In the genomic region with DNA sequence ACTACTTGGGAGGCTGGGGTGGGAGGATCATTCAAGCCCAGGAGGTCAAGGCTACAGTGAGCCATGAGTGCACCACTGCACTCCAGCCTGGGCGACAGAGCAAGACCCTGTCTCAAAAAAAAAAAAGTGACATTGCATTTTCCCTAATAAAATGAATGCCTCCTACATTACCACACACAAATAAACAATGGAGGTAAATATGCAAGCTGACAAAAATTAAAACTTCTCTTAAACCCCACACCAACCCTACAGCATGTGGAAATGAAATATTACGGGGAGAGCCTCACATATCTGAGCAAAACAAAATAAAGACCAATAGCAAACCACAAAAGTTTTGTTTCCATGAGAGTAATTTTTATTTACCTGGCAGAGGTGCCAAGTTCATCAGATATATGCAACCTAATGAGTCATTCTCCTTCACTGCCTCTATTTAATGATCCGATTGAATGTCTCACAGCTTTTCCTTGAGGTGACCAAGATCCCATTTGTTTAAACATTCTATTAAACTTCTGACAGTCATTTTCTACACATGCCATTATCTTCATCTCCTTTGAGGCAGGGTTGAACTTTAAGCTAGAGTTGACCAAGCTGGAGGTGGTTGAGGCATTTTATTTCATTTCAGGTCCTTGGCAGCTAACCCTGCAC, we compare ENCODE assay signal across 21 cellular contexts. TPM values are rescaled to one million over a fixed set of nuclear protein-coding genes. Genes with fewer than 3 reads are reported as not detected.
DNase-seq lines count a peak whose midpoint lies in the region; ATAC-seq, FAIRE-seq and TF ChIP-seq lines count a peak whose summit lies in the region.
"Had no signal": no experiment of that assay in that cellular context is flagged by ENCODE, and none has a peak within 500 bp of the region (broad histone marks: within the 10 kb centered on the region; RNA-seq: fewer than 3 reads in every experiment).

No MANE protein-coding gene starts in this region.

- peaks cover 18% of the 10 kb centered on the region for H3K4me1 Mint-ChIP-seq in Calu3 (ENCODE audit: low read depth, unreplicated experiment)
- H3K4me1 Mint-ChIP-seq: CD8-positive, alpha-beta memory T cell had no signal

- DNase-seq in Calu3 = no peak
- peak; percentile 42 for DNase-seq in PC-3
- peak; percentile 87 for DNase-seq in bronchial epithelial cell (ENCODE audit: low read depth)
- DNase-seq in mesendoderm = no peak
- no peak for DNase-seq in NCI-H2227 treated with DMSO at 0.1 percent for 48 hours (lab: John Stamatoyannopoulos, UW)
- no peak for DNase-seq in NK-92 treated with Interleukin-12 subunit alpha and Interleukin-12 subunit beta, amount 100 ng/mL, for 24 hours (lab: John Stamatoyannopoulos, UW)
- DNase-seq: CD8-positive, alpha-beta memory T cell; DMS79 treated with DMSO at 0.1 percent for 48 hours; IMR-90; Karpas-422; NCI-H1105; NCI-H1694; NCI-H510A treated with DMSO at 0.1 percent for 48 hours; NCI-H774; Right ventricle myocardium superior; SW 1271 had no signal

- H3K27ac ChIP-seq in PC-3 (ENCODE audit: low read length) = no peak overlapping the region
- no peak overlapping the region for H3K27ac ChIP-seq in mesendoderm (ENCODE audit: low read depth, low read length)
- H3K27ac ChIP-seq: BLaER1 treated with 17β-estradiol and CSF1 and Interleukin-3, amounts not matched to agents 10 nM and 100 nM had no signal

- no peaks in the 10 kb centered on the region for H3K79me1 ChIP-seq in mesendoderm (ENCODE audit: low read length)

- H3K4me3 Mint-ChIP-seq in Calu3 (ENCODE audit: low read depth, unreplicated experiment) = peak overlapping the region; percentile 19
- H3K4me3 Mint-ChIP-seq: CD8-positive, alpha-beta memory T cell had no signal

- no peaks in the 10 kb centered on the region for H3K27me3 ChIP-seq in PC-3 (ENCODE audit: low read length)
- no peaks in the 10 kb centered on the region for H3K27me3 ChIP-seq in bronchial epithelial cell (ENCODE audit: control insufficient read depth, insufficient read depth, low read length)
- H3K27me3 ChIP-seq in mesendoderm (ENCODE audit: insufficient read depth, low read length, poor library complexity) = no peaks in the 10 kb centered on the region
- H3K27me3 ChIP-seq: BLaER1 treated with 17β-estradiol and CSF1 and Interleukin-3, amounts not matched to agents 10 nM and 100 nM had no signal

- intact Hi-C loops in Calu3 (cut with micrococcal nuclease; ENCODE audit: unreplicated experiment) (no loop called here), PC-3 (cut with micrococcal nuclease) (loop anchor here (1.0 kb wide), 1 partner anchor 16 kb away; no protein-coding TSS in a partner anchor)

- no peaks in the 10 kb centered on the region for H3F3A ChIP-seq in PC-3 (ENCODE audit: low read length, unreplicated experiment)

- no peak overlapping the region for H3K23ac ChIP-seq in mesendoderm (ENCODE audit: low read length)

- no peaks in the 10 kb centered on the region for H3K36me3 Mint-ChIP-seq in Calu3 (ENCODE audit: insufficient read depth, unreplicated experiment)
- H3K36me3 Mint-ChIP-seq: CD8-positive, alpha-beta memory T cell had no signal

- H3K36me3 ChIP-seq in PC-3 (ENCODE audit: low read depth, low read length) (no peaks in the 10 kb centered on the region), bronchial epithelial cell (ENCODE audit: control insufficient read depth, insufficient read depth, low read length) (no peaks in the 10 kb centered on the region), mesendoderm (ENCODE audit: control insufficient read depth, insufficient read depth, low read length) (no peaks in the 10 kb centered on the region)
- H3K36me3 ChIP-seq: BLaER1 treated with 17β-estradiol and CSF1 and Interleukin-3, amounts not matched to agents 10 nM and 100 nM had no signal

- CTCF ChIA-PET in Calu3 (lab: Charles Lee) = interaction anchor here (0.7 to 0.9 kb wide), 2 partner anchors 17 to 45 kb away, joined by 4 read pairs; partner anchors contain the start of gene OXTR
- CTCF ChIA-PET in PC-3 (lab: Charles Lee) = interaction anchor here (0.6 to 0.7 kb wide), 3 partner anchors 16 to 100 kb away, joined by 3 to 5 read pairs (median 3); no protein-coding TSS in a partner anchor

- H4K5ac ChIP-seq in mesendoderm (ENCODE audit: low read length) = no peak overlapping the region

- no peak overlapping the region for H3K4ac ChIP-seq in mesendoderm (ENCODE audit: low read depth, low read length)

- H3K4me1 ChIP-seq in PC-3 (ENCODE audit: insufficient read depth, low read length) (peaks cover 13% of the 10 kb centered on the region; the same call in 1 of the 2 replicates), mesendoderm (ENCODE audit: control insufficient read depth, low read depth, low read length) (peaks cover 4% of the 10 kb centered on the region)
- H3K4me1 ChIP-seq: BLaER1 treated with 17β-estradiol and CSF1 and Interleukin-3, amounts not matched to agents 10 nM and 100 nM had no signal

- no peak for FAIRE-seq in bronchial epithelial cell (lab: Jason Lieb, UNC)
- FAIRE-seq: H1 had no signal

- POLR2A ChIA-PET in PC-3 (lab: Charles Lee; ENCODE audit: unreplicated experiment) = interaction anchor here (1.1 kb wide), 1 partner anchor 16 kb away, joined by 7 read pairs; no protein-coding TSS in a partner anchor

- H2BK5ac ChIP-seq in mesendoderm (ENCODE audit: low read length) = no peak overlapping the region

- H3K9ac ChIP-seq in PC-3 (ENCODE audit: low read length) (no peak overlapping the region), mesendoderm (ENCODE audit: low read length) (no peak overlapping the region)
- H3K9ac ChIP-seq: BLaER1 treated with 17β-estradiol and CSF1 and Interleukin-3, amounts not matched to agents 10 nM and 100 nM had no signal

- no peak for TF ChIP-seq CTCF in Calu3 (IDR thresholded peaks at IDR 0.05; ENCODE audit: unreplicated experiment)
- no peak for TF ChIP-seq CTCF in PC-3 (conservative IDR thresholded peaks at IDR 0.05; ENCODE audit: low read depth, low read length)
- no peak for TF ChIP-seq CTCF in bronchial epithelial cell (IDR thresholded peaks at IDR 0.05; ENCODE audit: insufficient read depth, low read length, severe bottlenecking)

- H3K79me2 ChIP-seq in PC-3 (ENCODE audit: low read length) = no peaks in the 10 kb centered on the region
- no peaks in the 10 kb centered on the region for H3K79me2 ChIP-seq in mesendoderm (ENCODE audit: control insufficient read depth, insufficient read depth, low read length)

- no TSS peak for BruUV-seq in Calu3 (replicated peaks; lab: Mats Ljungman, UMichigan)
- BruUV-seq in PC-3 (replicated peaks; lab: Mats Ljungman, UMichigan) = no TSS peak

- H3K4me2 ChIP-seq in PC-3 (ENCODE audit: low read length) (no peak overlapping the region), mesendoderm (ENCODE audit: low read length) (no peak overlapping the region)
- H3K4me2 ChIP-seq: BLaER1 treated with 17β-estradiol and CSF1 and Interleukin-3, amounts not matched to agents 10 nM and 100 nM had no signal

- peaks cover 3% of the 10 kb centered on the region for H3K9me3 Mint-ChIP-seq in Calu3 (ENCODE audit: low read depth, unreplicated experiment)

- no peak overlapping the region for H2BK120ac ChIP-seq in mesendoderm (ENCODE audit: low read depth, low read length)

- H3K4me3 ChIP-seq in PC-3 (ENCODE audit: low read length) (no peak overlapping the region), bronchial epithelial cell (ENCODE audit: low read depth, low read length) (no peak overlapping the region), mesendoderm (ENCODE audit: low read length) (no peak overlapping the region)
- H3K4me3 ChIP-seq: BLaER1 treated with 17β-estradiol and CSF1 and Interleukin-3, amounts not matched to agents 10 nM and 100 nM had no signal

- no peak overlapping the region for H2BK15ac ChIP-seq in mesendoderm (replicated peaks; ENCODE audit: low read depth)

- no peaks in the 10 kb centered on the region for H3K9me2 ChIP-seq in PC-3 (replicated peaks; ENCODE audit: low read length)

- H3K56ac ChIP-seq in mesendoderm (ENCODE audit: low read length) = no peak overlapping the region

- H3K27ac Mint-ChIP-seq in Calu3 (ENCODE audit: unreplicated experiment) = peak overlapping the region; percentile 23
- H3K27ac Mint-ChIP-seq: CD8-positive, alpha-beta memory T cell had no signal

- H4K20me1 ChIP-seq in PC-3 (ENCODE audit: low read length) = no peaks in the 10 kb centered on the region
- H4K20me1 ChIP-seq: BLaER1 treated with 17β-estradiol and CSF1 and Interleukin-3, amounts not matched to agents 10 nM and 100 nM had no signal

- peak overlapping the region; percentile 24 for H3K18ac ChIP-seq in mesendoderm (ENCODE audit: low read length)

- no CpG with 5 or more reads among the region's 3 CpGs for WGBS in mesendoderm (ENCODE audit: extremely low coverage, insufficient coverage, low lambda C conversion rate)

- peak; percentile 84 for ATAC-seq in PC-3
- no peak for ATAC-seq in GM19463 (IDR thresholded peaks at IDR 0.05; ENCODE audit: unreplicated experiment)

- H2AFZ ChIP-seq in PC-3 (ENCODE audit: low read length) = no peak overlapping the region

- H3K9me3 ChIP-seq in PC-3 (ENCODE audit: low read length) = no peaks in the 10 kb centered on the region

- no peak overlapping the region for H4K8ac ChIP-seq in mesendoderm (ENCODE audit: low read depth, low read length)

- H3K27me3 Mint-ChIP-seq in Calu3 (ENCODE audit: unreplicated experiment) = peaks cover 6% of the 10 kb centered on the region

- H2AK5ac ChIP-seq in mesendoderm (ENCODE audit: low read length) = no peak overlapping the region

RNA-seq across cellular contexts. Expression of gene CAV3, which starts 9.4 kb away (rescaled TPM):
- total RNA-seq in Calu3 (2022) = not detected in 2 replicates
- total RNA-seq in PC-3 (2014; rRNA removed) = not detected in 2 replicates
- 0.13 TPM in 1 of 2 replicates, not detected in the other for total RNA-seq in bronchial epithelial cell
- polyA plus RNA-seq in mesendoderm (2013, experiment 1 of 2) = not detected
- not detected for polyA plus RNA-seq in mesendoderm (2013, experiment 2 of 2)
- total RNA-seq: CD8-positive, alpha-beta memory T cell; G401; H1; HT1080 had no signal
- polyA plus RNA-seq: CD8-positive, alpha-beta memory T cell; H1 had no signal

RNA-seq across cellular contexts. Expression of gene OXTR, which starts 45.2 kb away (rescaled TPM):
- total RNA-seq in Calu3 (2022) (2.8 and 3.4 TPM in 2 replicates), PC-3 (2014; rRNA removed) (21.5 and 23.1 TPM in 2 replicates), bronchial epithelial cell (0.26 and 0.53 TPM in 2 replicates)
- 1.2 TPM for polyA plus RNA-seq in mesendoderm (2013, experiment 1 of 2)
- polyA plus RNA-seq in mesendoderm (2013, experiment 2 of 2) = 1.3 TPM

Comparison
In these comparisons a context has a peak if more than half of its experiments do, and no peak if none do; other contexts are left out.
1. DNase-seq: peak in PC-3 (single experiment) and bronchial epithelial cell (single experiment); none in Calu3 (single experiment), mesendoderm (single experiment), NCI-H2227 treated with DMSO at 0.1 percent for 48 hours (single experiment) and NK-92 treated with Interleukin-12 subunit alpha and Interleukin-12 subunit beta, amount 100 ng/mL, for 24 hours (single experiment).